26 cellular contexts compared by ENCODE assay signal in the genomic region with DNA sequence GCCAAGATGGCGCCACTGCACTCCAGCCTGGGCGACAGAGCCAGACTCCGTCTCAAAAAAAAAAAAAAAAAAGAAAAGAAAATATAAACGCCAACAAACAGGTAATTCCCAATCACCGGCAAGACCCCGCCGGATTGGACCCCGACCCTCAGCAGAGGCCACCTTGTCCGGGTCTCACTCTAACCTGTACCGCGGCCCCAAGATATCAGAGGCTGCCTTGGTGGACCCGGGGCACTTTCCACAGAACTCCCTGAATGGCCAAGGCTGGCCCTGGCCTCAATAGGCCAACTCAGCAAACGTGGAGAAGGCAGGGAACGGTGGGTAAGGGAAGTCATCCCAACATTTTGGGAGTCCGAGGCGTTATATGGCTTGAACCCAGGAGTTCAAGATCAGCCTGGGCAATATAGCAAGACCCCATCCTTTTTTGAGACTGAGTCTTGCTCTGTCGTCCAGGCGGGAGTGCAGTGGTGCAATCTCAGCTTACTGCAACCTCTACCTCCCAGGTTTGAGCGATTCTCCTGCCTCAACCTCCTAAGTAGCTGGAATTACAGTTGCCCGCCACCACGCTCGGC. TPM values are rescaled to one million over a fixed set of nuclear protein-coding genes. Genes with fewer than 3 reads are reported as not detected.
A peak's percentile ranks its signal among the peaks of the same experiment; 100 is the strongest.
DNase-seq lines count a peak whose midpoint lies in the region; ATAC-seq, FAIRE-seq and TF ChIP-seq lines count a peak whose summit lies in the region.
"Had no signal": no experiment of that assay in that cellular context is flagged by ENCODE, and none has a peak within 500 bp of the region (broad histone marks: within the 10 kb centered on the region; RNA-seq: fewer than 3 reads in every experiment).

No MANE protein-coding gene starts in this region.

- no peak for TF ChIP-seq CTCF in WTC11 (IDR thresholded peaks at IDR 0.05)
- TF ChIP-seq CTCF in HepG2 (CRISPR knock-in tag; IDR thresholded peaks at IDR 0.05): no peak
- TF ChIP-seq CTCF in spleen (IDR thresholded peaks at IDR 0.05 in 8 of 11, conservative IDR thresholded peaks at IDR 0.05 in 3 of 11): no peak

- in situ Hi-C loops in HepG2 (cut with HindIII; ENCODE audit: extremely low pct_ligation_motif_present, low pct_unique_long_range_greater_than_20kb): no loop called here

- BruUV-seq in HepG2 (replicated peaks; lab: Mats Ljungman, UMichigan): no TSS peak

- H4K20me1 ChIP-seq in HepG2 (ENCODE audit: insufficient read depth, low read length): no peaks in the 10 kb centered on the region
- H4K20me1 ChIP-seq: BLaER1 had no signal

- H3K9ac ChIP-seq in HepG2 (ENCODE audit: insufficient read depth, low read depth, low read length): no peak overlapping the region
- H3K9ac ChIP-seq: BLaER1, GM23248 had no signal

- no peak overlapping the region for H3K27ac Mint-ChIP-seq in WTC11
- H3K27ac Mint-ChIP-seq: B cell; CD8-positive, alpha-beta T cell; H9 had no signal

- no peaks in the 10 kb centered on the region for H3K79me2 ChIP-seq in HepG2 (ENCODE audit: insufficient read depth, low read length)

- no peaks in the 10 kb centered on the region for H3K36me3 Mint-ChIP-seq in WTC11
- H3K36me3 Mint-ChIP-seq: CD4-positive, CD25-positive, alpha-beta regulatory T cell had no signal

- H3K36me3 ChIP-seq in HepG2 (replicated peaks in 1 of 2; ENCODE audit: control insufficient read depth in 1 of 2, insufficient read depth in 2 of 2, low read length in 2 of 2): no peaks in the 10 kb centered on the region
- peaks cover 0 to 10% (median under 1%) of the 10 kb centered on the region in 6 donors for H3K36me3 ChIP-seq in spleen

- ATAC-seq in left cardiac atrium (no peak), WTC11 (no peak), HepG2 (no peak), GM21381 (IDR thresholded peaks at IDR 0.05; ENCODE audit: unreplicated experiment) (no peak), GM19351 (IDR thresholded peaks at IDR 0.05; ENCODE audit: unreplicated experiment) (no peak)
- ATAC-seq: CD8-positive, alpha-beta T cell; HCT116 had no signal

- POLR2A ChIA-PET in WTC11 (lab: Charles Lee): no interaction called here
- POLR2A ChIA-PET in HepG2 (lab: Yijun Ruan, JAX): no interaction called here

- no peak overlapping the region for H3K4me3 ChIP-seq in HepG2 (replicated peaks in 1 of 3; ENCODE audit: insufficient read depth in 1 of 3, low read depth in 2 of 3, low read length in 3 of 3)
- no peak overlapping the region for H3K4me3 ChIP-seq in spleen
- H3K4me3 ChIP-seq: BLaER1, GM23248 had no signal

- intact Hi-C loops in cardiac septum (cut with DNase I): no loop called here
- intact Hi-C loops in left cardiac atrium (cut with DNase I): no loop called here
- intact Hi-C loops in HepG2 (cut with micrococcal nuclease; ENCODE audit: unreplicated experiment): no loop called here
- intact Hi-C loops in spleen (cut with DNase I; ENCODE audit: low total_unique reads): no loop called here

- H3K4me2 ChIP-seq in HepG2 (ENCODE audit: low read depth, low read length): no peak overlapping the region
- H3K4me2 ChIP-seq: BLaER1 had no signal

- TF ChIP-seq POLR2A in HepG2 (IDR thresholded peaks at IDR 0.05; ENCODE audit: insufficient read depth in 1 of 2, low read depth in 2 of 2, low read length in 2 of 2): no peak
- no peak for TF ChIP-seq POLR2A in spleen (IDR thresholded peaks at IDR 0.05)

- no peaks in the 10 kb centered on the region for H3K9me3 Mint-ChIP-seq in WTC11
- H3K9me3 Mint-ChIP-seq: CD4-positive, CD25-positive, alpha-beta regulatory T cell; CD8-positive, alpha-beta T cell had no signal

- 0 out of 2 replicates have a peak, but pooled peaks cover 7% of the 10 kb centered on the region for H3K4me1 Mint-ChIP-seq in WTC11

- H3K27me3 Mint-ChIP-seq in WTC11 (ENCODE audit: low read depth): peaks cover 16% of the 10 kb centered on the region; the same call in 1 of the 2 replicates
- H3K27me3 Mint-ChIP-seq: B cell; CD4-positive, CD25-positive, alpha-beta regulatory T cell had no signal

- H3K9me3 ChIP-seq in HepG2 (ENCODE audit: low read length): no peaks in the 10 kb centered on the region
- H3K9me3 ChIP-seq in spleen: no peaks in the 10 kb centered on the region
- H3K9me3 ChIP-seq: BLaER1, Caco-2 had no signal

- TF ChIP-seq RAD21 in HepG2 (CRISPR knock-in tag; IDR thresholded peaks at IDR 0.05): no peak

- H3K4me1 ChIP-seq in HepG2 (ENCODE audit: insufficient read depth, low read length): peaks cover 11% of the 10 kb centered on the region; the same call in 1 of the 2 replicates
- peaks cover 0 to 14% (median 12%) of the 10 kb centered on the region in 6 donors for H3K4me1 ChIP-seq in spleen
- H3K4me1 ChIP-seq: Caco-2 had no signal

- H3K27ac ChIP-seq in HepG2 (ENCODE audit: extremely low read length, insufficient read depth, low read length) (no peak overlapping the region), spleen (no peak overlapping the region)
- H3K27ac ChIP-seq: 22Rv1, BLaER1, C4-2B, GM23248 had no signal

- no peak overlapping the region for H3K4me3 Mint-ChIP-seq in WTC11
- H3K4me3 Mint-ChIP-seq: CD8-positive, alpha-beta T cell; H9 had no signal

- TF ChIP-seq EP300 in HepG2 (IDR thresholded peaks at IDR 0.05; ENCODE audit: low read depth in 2 of 2, low read length in 2 of 2): no peak
- no peak for TF ChIP-seq EP300 in HepG2 (CRISPR knock-in tag; IDR thresholded peaks at IDR 0.05; ENCODE audit: borderline replicate concordance)

- DNase-seq in cardiac septum (ENCODE audit: low spot score): peak; percentile 35
- no peak for DNase-seq in left cardiac atrium
- no peak for DNase-seq in WTC11 (ENCODE audit: low spot score)
- DNase-seq in HepG2 (ENCODE audit: low spot score): no peak
- peak; percentile 67 for DNase-seq in spleen
- DNase-seq in putamen (ENCODE audit: low spot score): no peak
- DNase-seq: Caco-2; CD4-positive, CD25-positive, alpha-beta regulatory T cell; CD8-positive, alpha-beta T cell; DMS 273 treated with DMSO at 0.1 percent for 48 hours; DMS79; EL; GDM1; GM23248; H9 had no signal

- no peak for FAIRE-seq in HepG2 (lab: Jason Lieb, UNC)
- FAIRE-seq: A204.1, D721Med, GM12891, GM18507 had no signal

- CTCF ChIA-PET in WTC11 (lab: Charles Lee) (interaction anchor here (0.7 to 2.2 kb wide), 3 partner anchors 10 to 98 kb away, joined by 3 to 17 read pairs (median 6); a partner anchor contains a TSS), HepG2 (lab: Yijun Ruan, JAX; ENCODE audit: low intra/inter-chr PET ratio, low total read pairs) (no interaction called here)

- 96% methylated on average over 22 of the region's 22 CpGs for WGBS in HepG2 (ENCODE audit: low lambda C conversion rate)
- WGBS in spleen, 5 donors: 95 to 97% (median 96%) methylated on average over 19 to 22 of the region's 22 CpGs

- no peak overlapping the region for H2AFZ ChIP-seq in HepG2 (ENCODE audit: low read length)
- H2AFZ ChIP-seq: GM23248 had no signal

- H3K27me3 ChIP-seq in HepG2 (ENCODE audit: control insufficient read depth in 1 of 2, insufficient read depth in 2 of 2, low read length in 2 of 2) (no peaks in the 10 kb centered on the region), spleen (replicated peaks in 1 of 7) (no peaks in the 10 kb centered on the region)
- H3K27me3 ChIP-seq: BLaER1 had no signal

RNA-seq across cellular contexts. Expression of a gene that starts 27.8 kb away (rescaled TPM):
- total RNA-seq in cardiac septum: 20.6 TPM
- total RNA-seq in left cardiac atrium: 10 to 100 TPM; 42.1 to 55.8 TPM
- 69.2 to 73.4 TPM (median 72.0 TPM) in 3 replicates for total RNA-seq in WTC11 (2021)
- total RNA-seq in HepG2 (2016; rRNA removed; fragmentation: Illumina TruSeq; extraction: Trizol): 10.8 and 23.8 TPM in 2 replicates
- total RNA-seq in HepG2 (2016; cell fraction: cytosol; rRNA removed; fragmentation: Illumina TruSeq; extraction: Trizol; ENCODE audit: low read depth): 4.0 and 5.4 TPM in 2 replicates
- total RNA-seq in HepG2 (2016; cell fraction: insoluble cytoplasmic fraction; rRNA removed; fragmentation: Illumina TruSeq; extraction: Trizol): 8.6 and 23.6 TPM in 2 replicates
- total RNA-seq in HepG2 (2016; cell fraction: membrane; rRNA removed; fragmentation: Illumina TruSeq; extraction: Trizol): 13.4 and 16.7 TPM in 2 replicates
- total RNA-seq in HepG2 (2016; cell fraction: nucleus; rRNA removed; fragmentation: Illumina TruSeq; extraction: Trizol): 28.7 and 30.9 TPM in 2 replicates
- 23.6 and 31.8 TPM in 2 replicates for polyA plus RNA-seq in HepG2 (2011; rRNA removed)
- 26.5 and 29.6 TPM in 2 replicates for polyA plus RNA-seq in HepG2 (2011; cell fraction: cytosol; rRNA removed)
- 46.9 and 59.4 TPM in 2 replicates for polyA plus RNA-seq in HepG2 (2011; cell fraction: nucleus; rRNA removed)
- polyA plus RNA-seq in HepG2 (2012): 38.9 and 46.8 TPM in 2 replicates
- polyA plus RNA-seq in HepG2 (2016; cell fraction: cytosol; fragmentation: Illumina TruSeq; extraction: Trizol; ENCODE audit: low read depth): 4.9 and 6.4 TPM in 2 replicates
- 10.9 and 14.9 TPM in 2 replicates for polyA plus RNA-seq in HepG2 (2016; cell fraction: insoluble cytoplasmic fraction; fragmentation: Illumina TruSeq; extraction: Trizol; ENCODE audit: low read depth)
- 15.2 and 17.9 TPM in 2 replicates for polyA plus RNA-seq in HepG2 (2016; cell fraction: membrane; fragmentation: Illumina TruSeq; extraction: Trizol; ENCODE audit: low read depth)
- 43.7 and 53.7 TPM in 2 replicates for polyA plus RNA-seq in HepG2 (2016; cell fraction: nucleus; fragmentation: Illumina TruSeq; extraction: Trizol; ENCODE audit: insufficient read depth, low read depth)
- polyA minus RNA-seq in HepG2 (2011; rRNA and poly(A)+ RNA removed; ENCODE audit: low replicate concordance): 15.2 and 23.5 TPM in 2 replicates
- polyA minus RNA-seq in HepG2 (2011; cell fraction: cytosol; rRNA and poly(A)+ RNA removed): 8.4 and 16.6 TPM in 2 replicates
- polyA minus RNA-seq in HepG2 (2011; cell fraction: nucleus; rRNA and poly(A)+ RNA removed): 10.7 and 15.5 TPM in 2 replicates
- 100 to 1,000 TPM; 145 to 288 (median 218) TPM for total RNA-seq in spleen
- 100 to 1,000 TPM in 1 of 3 donors, 10 to 100 TPM in 2; 50.6 to 122 (median 83.3) TPM for polyA plus RNA-seq in spleen

RNA-seq across cellular contexts. Expression of a gene that starts 27.9 kb away (rescaled TPM):
- 10.0 TPM for total RNA-seq in cardiac septum
- 1 to 10 TPM; 7.8 to 8.0 TPM for total RNA-seq in left cardiac atrium
- 21.8 to 26.3 TPM (median 23.7 TPM) in 3 replicates for total RNA-seq in WTC11 (2021)
- total RNA-seq in HepG2 (2016; rRNA removed; fragmentation: Illumina TruSeq; extraction: Trizol): 9.9 and 10.7 TPM in 2 replicates
- total RNA-seq in HepG2 (2016; cell fraction: cytosol; rRNA removed; fragmentation: Illumina TruSeq; extraction: Trizol; ENCODE audit: low read depth): 6.9 and 7.6 TPM in 2 replicates
- total RNA-seq in HepG2 (2016; cell fraction: insoluble cytoplasmic fraction; rRNA removed; fragmentation: Illumina TruSeq; extraction: Trizol): 11.3 and 11.8 TPM in 2 replicates
- 8.4 and 8.9 TPM in 2 replicates for total RNA-seq in HepG2 (2016; cell fraction: membrane; rRNA removed; fragmentation: Illumina TruSeq; extraction: Trizol)
- total RNA-seq in HepG2 (2016; cell fraction: nucleus; rRNA removed; fragmentation: Illumina TruSeq; extraction: Trizol): 7.7 and 8.0 TPM in 2 replicates
- 4.5 and 5.4 TPM in 2 replicates for polyA plus RNA-seq in HepG2 (2011; rRNA removed)
- 6.2 and 9.4 TPM in 2 replicates for polyA plus RNA-seq in HepG2 (2011; cell fraction: cytosol; rRNA removed)
- 11.3 and 12.7 TPM in 2 replicates for polyA plus RNA-seq in HepG2 (2011; cell fraction: nucleus; rRNA removed)
- polyA plus RNA-seq in HepG2 (2012): 5.0 and 9.1 TPM in 2 replicates
- polyA plus RNA-seq in HepG2 (2016; cell fraction: cytosol; fragmentation: Illumina TruSeq; extraction: Trizol; ENCODE audit: low read depth): 5.9 and 6.7 TPM in 2 replicates
- polyA plus RNA-seq in HepG2 (2016; cell fraction: insoluble cytoplasmic fraction; fragmentation: Illumina TruSeq; extraction: Trizol; ENCODE audit: low read depth): 11.8 and 12.8 TPM in 2 replicates
- polyA plus RNA-seq in HepG2 (2016; cell fraction: membrane; fragmentation: Illumina TruSeq; extraction: Trizol; ENCODE audit: low read depth): 8.3 and 8.5 TPM in 2 replicates
- 13.7 and 15.3 TPM in 2 replicates for polyA plus RNA-seq in HepG2 (2016; cell fraction: nucleus; fragmentation: Illumina TruSeq; extraction: Trizol; ENCODE audit: insufficient read depth, low read depth)
- 10.4 and 11.3 TPM in 2 replicates for polyA minus RNA-seq in HepG2 (2011; rRNA and poly(A)+ RNA removed; ENCODE audit: low replicate concordance)
- 1.6 and 2.4 TPM in 2 replicates for polyA minus RNA-seq in HepG2 (2011; cell fraction: cytosol; rRNA and poly(A)+ RNA removed)
- polyA minus RNA-seq in HepG2 (2011; cell fraction: nucleus; rRNA and poly(A)+ RNA removed): 7.7 and 8.6 TPM in 2 replicates
- 10 to 100 TPM in 6 of 7 donors, 1 to 10 TPM in 1; 6.4 to 15.7 (median 12.9) TPM for total RNA-seq in spleen
- 10 to 100 TPM; 17.0 to 19.5 (median 19.0) TPM for polyA plus RNA-seq in spleen

RNA-seq across cellular contexts. Expression of a gene that starts 28.0 kb away (rescaled TPM):
- total RNA-seq in cardiac septum: 14.8 TPM
- 10 to 100 TPM; 18.9 to 21.5 TPM for total RNA-seq in left cardiac atrium
- total RNA-seq in WTC11 (2021): 21.4 to 25.9 TPM (median 23.9 TPM) in 3 replicates
- 17.4 and 21.3 TPM in 2 replicates for total RNA-seq in HepG2 (2016; rRNA removed; fragmentation: Illumina TruSeq; extraction: Trizol)
- total RNA-seq in HepG2 (2016; cell fraction: cytosol; rRNA removed; fragmentation: Illumina TruSeq; extraction: Trizol; ENCODE audit: low read depth): 5.5 and 5.7 TPM in 2 replicates
- 16.4 and 22.2 TPM in 2 replicates for total RNA-seq in HepG2 (2016; cell fraction: insoluble cytoplasmic fraction; rRNA removed; fragmentation: Illumina TruSeq; extraction: Trizol)
- total RNA-seq in HepG2 (2016; cell fraction: membrane; rRNA removed; fragmentation: Illumina TruSeq; extraction: Trizol): 7.4 and 9.1 TPM in 2 replicates
- total RNA-seq in HepG2 (2016; cell fraction: nucleus; rRNA removed; fragmentation: Illumina TruSeq; extraction: Trizol): 15.1 and 19.8 TPM in 2 replicates
- polyA plus RNA-seq in HepG2 (2011; rRNA removed): 10.1 and 12.8 TPM in 2 replicates
- polyA plus RNA-seq in HepG2 (2011; cell fraction: cytosol; rRNA removed): 4.9 and 5.3 TPM in 2 replicates
- 8.8 and 17.1 TPM in 2 replicates for polyA plus RNA-seq in HepG2 (2011; cell fraction: nucleus; rRNA removed)
- polyA plus RNA-seq in HepG2 (2012): 9.2 and 12.5 TPM in 2 replicates
- polyA plus RNA-seq in HepG2 (2016; cell fraction: cytosol; fragmentation: Illumina TruSeq; extraction: Trizol; ENCODE audit: low read depth): 0.87 and 3.4 TPM in 2 replicates
- polyA plus RNA-seq in HepG2 (2016; cell fraction: insoluble cytoplasmic fraction; fragmentation: Illumina TruSeq; extraction: Trizol; ENCODE audit: low read depth): 11.5 and 12.8 TPM in 2 replicates
- 1.8 and 3.0 TPM in 2 replicates for polyA plus RNA-seq in HepG2 (2016; cell fraction: membrane; fragmentation: Illumina TruSeq; extraction: Trizol; ENCODE audit: low read depth)
- polyA plus RNA-seq in HepG2 (2016; cell fraction: nucleus; fragmentation: Illumina TruSeq; extraction: Trizol; ENCODE audit: insufficient read depth, low read depth): 22.3 and 24.6 TPM in 2 replicates
- polyA minus RNA-seq in HepG2 (2011; rRNA and poly(A)+ RNA removed; ENCODE audit: low replicate concordance): 11.0 and 21.0 TPM in 2 replicates
- polyA minus RNA-seq in HepG2 (2011; cell fraction: cytosol; rRNA and poly(A)+ RNA removed): 13.4 and 16.9 TPM in 2 replicates
- 22.8 and 25.7 TPM in 2 replicates for polyA minus RNA-seq in HepG2 (2011; cell fraction: nucleus; rRNA and poly(A)+ RNA removed)
- total RNA-seq in spleen: 10 to 100 TPM; 27.8 to 64.9 (median 33.4) TPM
- polyA plus RNA-seq in spleen: 10 to 100 TPM in 1 of 3 donors, 1 to 10 TPM in 2; 6.8 to 11.1 (median 7.3) TPM

RNA-seq across cellular contexts. Expression of a gene that starts 28.1 kb away (rescaled TPM):
- 5.1 TPM for total RNA-seq in cardiac septum
- total RNA-seq in left cardiac atrium: 1 to 10 TPM; 4.1 to 4.4 TPM
- 7.3 to 7.7 TPM (median 7.6 TPM) in 3 replicates for total RNA-seq in WTC11 (2021)
- total RNA-seq in HepG2 (2016; rRNA removed; fragmentation: Illumina TruSeq; extraction: Trizol): 2.9 and 5.2 TPM in 2 replicates
- 0.40 and 0.71 TPM in 2 replicates for total RNA-seq in HepG2 (2016; cell fraction: cytosol; rRNA removed; fragmentation: Illumina TruSeq; extraction: Trizol; ENCODE audit: low read depth)
- 2.9 and 5.1 TPM in 2 replicates for total RNA-seq in HepG2 (2016; cell fraction: insoluble cytoplasmic fraction; rRNA removed; fragmentation: Illumina TruSeq; extraction: Trizol)
- total RNA-seq in HepG2 (2016; cell fraction: membrane; rRNA removed; fragmentation: Illumina TruSeq; extraction: Trizol): 1.4 and 1.7 TPM in 2 replicates
- total RNA-seq in HepG2 (2016; cell fraction: nucleus; rRNA removed; fragmentation: Illumina TruSeq; extraction: Trizol): 2.6 and 3.7 TPM in 2 replicates
- 1.2 and 1.3 TPM in 2 replicates for polyA plus RNA-seq in HepG2 (2011; rRNA removed)
- polyA plus RNA-seq in HepG2 (2011; cell fraction: cytosol; rRNA removed): 0.52 and 0.60 TPM in 2 replicates
- polyA plus RNA-seq in HepG2 (2011; cell fraction: nucleus; rRNA removed): 0.99 and 1.1 TPM in 2 replicates
- polyA plus RNA-seq in HepG2 (2012): 0.54 and 0.77 TPM in 2 replicates
- polyA plus RNA-seq in HepG2 (2016; cell fraction: cytosol; fragmentation: Illumina TruSeq; extraction: Trizol; ENCODE audit: low read depth): 0.10 TPM in 1 of 2 replicates, not detected in the other
- 0.48 and 0.69 TPM in 2 replicates for polyA plus RNA-seq in HepG2 (2016; cell fraction: insoluble cytoplasmic fraction; fragmentation: Illumina TruSeq; extraction: Trizol; ENCODE audit: low read depth)
- polyA plus RNA-seq in HepG2 (2016; cell fraction: membrane; fragmentation: Illumina TruSeq; extraction: Trizol; ENCODE audit: low read depth): 0.10 TPM in 1 of 2 replicates, not detected in the other
- 2.5 and 3.0 TPM in 2 replicates for polyA plus RNA-seq in HepG2 (2016; cell fraction: nucleus; fragmentation: Illumina TruSeq; extraction: Trizol; ENCODE audit: insufficient read depth, low read depth)
- 5.6 and 6.1 TPM in 2 replicates for polyA minus RNA-seq in HepG2 (2011; rRNA and poly(A)+ RNA removed; ENCODE audit: low replicate concordance)
- polyA minus RNA-seq in HepG2 (2011; cell fraction: cytosol; rRNA and poly(A)+ RNA removed): 3.9 and 4.4 TPM in 2 replicates
- 8.1 and 9.9 TPM in 2 replicates for polyA minus RNA-seq in HepG2 (2011; cell fraction: nucleus; rRNA and poly(A)+ RNA removed)
- 10 to 100 TPM; 11.6 to 21.7 (median 15.4) TPM for total RNA-seq in spleen
- polyA plus RNA-seq in spleen: 1 to 10 TPM in 1 of 3 donors, under 1 TPM in 2; 0.77 to 1.1 (median 0.93) TPM

RNA-seq across cellular contexts. Expression of a gene that starts 43.0 kb away (rescaled TPM):
- 49.0 TPM for total RNA-seq in cardiac septum
- total RNA-seq in left cardiac atrium: 10 to 100 TPM; 38.4 to 51.9 TPM
- 93.3 to 115 TPM (median 104 TPM) in 3 replicates for total RNA-seq in WTC11 (2021)
- total RNA-seq in HepG2 (2016; rRNA removed; fragmentation: Illumina TruSeq; extraction: Trizol): 34.8 and 43.3 TPM in 2 replicates
- total RNA-seq in HepG2 (2016; cell fraction: cytosol; rRNA removed; fragmentation: Illumina TruSeq; extraction: Trizol; ENCODE audit: low read depth): 18.6 and 20.2 TPM in 2 replicates
- total RNA-seq in HepG2 (2016; cell fraction: insoluble cytoplasmic fraction; rRNA removed; fragmentation: Illumina TruSeq; extraction: Trizol): 36.3 and 41.9 TPM in 2 replicates
- total RNA-seq in HepG2 (2016; cell fraction: membrane; rRNA removed; fragmentation: Illumina TruSeq; extraction: Trizol): 18.6 and 23.3 TPM in 2 replicates
- total RNA-seq in HepG2 (2016; cell fraction: nucleus; rRNA removed; fragmentation: Illumina TruSeq; extraction: Trizol): 44.1 and 48.8 TPM in 2 replicates
- 84.3 and 84.6 TPM in 2 replicates for polyA plus RNA-seq in HepG2 (2011; rRNA removed)
- 70.3 and 86.4 TPM in 2 replicates for polyA plus RNA-seq in HepG2 (2011; cell fraction: cytosol; rRNA removed)
- polyA plus RNA-seq in HepG2 (2011; cell fraction: nucleus; rRNA removed): 180 and 198 TPM in 2 replicates
- polyA plus RNA-seq in HepG2 (2012): 54.1 and 72.2 TPM in 2 replicates
- 12.2 and 12.4 TPM in 2 replicates for polyA plus RNA-seq in HepG2 (2016; cell fraction: cytosol; fragmentation: Illumina TruSeq; extraction: Trizol; ENCODE audit: low read depth)
- 34.0 and 35.3 TPM in 2 replicates for polyA plus RNA-seq in HepG2 (2016; cell fraction: insoluble cytoplasmic fraction; fragmentation: Illumina TruSeq; extraction: Trizol; ENCODE audit: low read depth)
- polyA plus RNA-seq in HepG2 (2016; cell fraction: membrane; fragmentation: Illumina TruSeq; extraction: Trizol; ENCODE audit: low read depth): 12.8 and 13.6 TPM in 2 replicates
- polyA plus RNA-seq in HepG2 (2016; cell fraction: nucleus; fragmentation: Illumina TruSeq; extraction: Trizol; ENCODE audit: insufficient read depth, low read depth): 90.1 and 103 TPM in 2 replicates
- polyA minus RNA-seq in HepG2 (2011; rRNA and poly(A)+ RNA removed; ENCODE audit: low replicate concordance): 80.2 and 94.5 TPM in 2 replicates
- 27.8 and 30.4 TPM in 2 replicates for polyA minus RNA-seq in HepG2 (2011; cell fraction: cytosol; rRNA and poly(A)+ RNA removed)
- polyA minus RNA-seq in HepG2 (2011; cell fraction: nucleus; rRNA and poly(A)+ RNA removed): 56.0 and 62.9 TPM in 2 replicates
- total RNA-seq in spleen: 100 to 1,000 TPM in 3 of 7 donors, 10 to 100 TPM in 4; 86.8 to 158 (median 96.0) TPM
- polyA plus RNA-seq in spleen: 10 to 100 TPM; 55.1 to 76.6 (median 59.3) TPM

Comparison
In these comparisons a context has a peak if more than half of its experiments do, and no peak if none do; other contexts are left out.
1. DNase-seq: peak in cardiac septum (single experiment) and spleen (single experiment); none in left cardiac atrium (single experiment), WTC11 (single experiment), HepG2 (single experiment) and putamen (single experiment).